In genomic region chr12:89817501-89818226, GRCh38 we compare ENCODE assay signal across 2 cellular contexts.
TF ChIP-seq lines count a peak whose summit lies in the region.

No MANE protein-coding gene starts in this region.

TF ChIP-seq in GM23338, 12 proteins besides CTCF, POLR2A, EP300 and RAD21:
- no peak for TF ChIP-seq CREB1 (CRISPR knock-in tag; IDR thresholded peaks at IDR 0.05; ENCODE audit: low read depth)
- TF ChIP-seq ZNF331 (CRISPR knock-in tag; IDR thresholded peaks at IDR 0.05; ENCODE audit: low read depth): no peak
- no peak for TF ChIP-seq REST (IDR thresholded peaks at IDR 0.05; ENCODE audit: unreplicated experiment)
- no peak for TF ChIP-seq ZNF114 (CRISPR knock-in tag; IDR thresholded peaks at IDR 0.05)
- TF ChIP-seq STAT1 (IDR thresholded peaks at IDR 0.05; ENCODE audit: unreplicated experiment): no peak
- TF ChIP-seq NANOG (IDR thresholded peaks at IDR 0.05; ENCODE audit: borderline replicate concordance): no peak
- TF ChIP-seq ZNF462 (CRISPR knock-in tag; IDR thresholded peaks at IDR 0.05): no peak
- TF ChIP-seq ETS1 (IDR thresholded peaks at IDR 0.05): no peak

TF ChIP-seq in K562, 482 proteins besides CTCF, POLR2A, EP300 and RAD21:
- TF ChIP-seq MTA1 (IDR thresholded peaks at IDR 0.05; ENCODE audit: borderline replicate concordance): peak; percentile 28; the same call in 1 of the 2 replicates
- TF ChIP-seq ZBTB17 (CRISPR knock-in tag; IDR thresholded peaks at IDR 0.05): no peak
- no peak for TF ChIP-seq SP2 (IDR thresholded peaks at IDR 0.05; ENCODE audit: extremely low read depth, low read depth, low read length, poor library complexity, severe bottlenecking)
- TF ChIP-seq PKNOX1 (IDR thresholded peaks at IDR 0.05): no peak
- TF ChIP-seq YY1 (IDR thresholded peaks at IDR 0.05; ENCODE audit: borderline replicate concordance in 1 of 3, control insufficient read depth in 1 of 3, extremely low read depth in 1 of 3, insufficient read depth in 3 of 3, insufficient read length in 1 of 3, insufficient replicate concordance in 2 of 3, low read depth in 1 of 3, low read length in 2 of 3): no peak
- TF ChIP-seq ZNF133 (CRISPR knock-in tag; IDR thresholded peaks at IDR 0.05): no peak
- peak; percentile 30; the same call in 1 of the 2 replicates for TF ChIP-seq TEAD4 (IDR thresholded peaks at IDR 0.05; ENCODE audit: low read length)
- TF ChIP-seq TEAD4 (CRISPR knock-in tag; IDR thresholded peaks at IDR 0.05; ENCODE audit: borderline replicate concordance): no peak
- TF ChIP-seq SMARCA4 (IDR thresholded peaks at IDR 0.05): peak; percentile 39; the same call in 1 of the 2 replicates
- no peak for TF ChIP-seq ZNF511 (CRISPR knock-in tag; IDR thresholded peaks at IDR 0.05)
- TF ChIP-seq ERF (CRISPR knock-in tag; IDR thresholded peaks at IDR 0.05): no peak
- TF ChIP-seq HCFC1 (IDR thresholded peaks at IDR 0.05; ENCODE audit: low read depth, low read length): no peak
- peak; percentile 49 to 82; a peak in 3 of 4 replicates for TF ChIP-seq FOXK2 (conservative IDR thresholded peaks at IDR 0.05 in 1 of 2, IDR thresholded peaks at IDR 0.05 in 1 of 2; ENCODE audit: low read depth in 2 of 2)
- peak; percentile 19; the same call in 1 of the 2 replicates for TF ChIP-seq ATF3 (IDR thresholded peaks at IDR 0.05)
- TF ChIP-seq ATF3 (CRISPR knock-in tag; conservative IDR thresholded peaks at IDR 0.05): no peak
- TF ChIP-seq CCAR2 (IDR thresholded peaks at IDR 0.05; ENCODE audit: low read depth, low read length): no peak
- TF ChIP-seq SP1 (CRISPR knock-in tag; IDR thresholded peaks at IDR 0.05): no peak
- peak; percentile 40; the same call in 1 of the 2 replicates for TF ChIP-seq HES1 (IDR thresholded peaks at IDR 0.05; ENCODE audit: low read depth)
- no peak for TF ChIP-seq ZNF239 (CRISPR knock-in tag; IDR thresholded peaks at IDR 0.05)
- no peak for TF ChIP-seq HMBOX1 (IDR thresholded peaks at IDR 0.05)
- TF ChIP-seq SAP30 (IDR thresholded peaks at IDR 0.05; ENCODE audit: borderline replicate concordance, insufficient read depth, low read depth, low read length, poor library complexity, severe bottlenecking): no peak
- TF ChIP-seq HEY1 (CRISPR knock-in tag; IDR thresholded peaks at IDR 0.05; ENCODE audit: borderline replicate concordance): no peak
- TF ChIP-seq MYBL2 (IDR thresholded peaks at IDR 0.05; ENCODE audit: low read depth): no peak
- no peak for TF ChIP-seq MYBL2 (CRISPR knock-in tag; IDR thresholded peaks at IDR 0.05; ENCODE audit: borderline replicate concordance)
- no peak for TF ChIP-seq RFX7 (CRISPR knock-in tag; IDR thresholded peaks at IDR 0.05)
- no peak for TF ChIP-seq ZNF551 (CRISPR knock-in tag; IDR thresholded peaks at IDR 0.05)
- 0 out of 2 replicates have a peak, but pooled peaks have one; percentile 24 for TF ChIP-seq CBFA2T3 (IDR thresholded peaks at IDR 0.05)
- TF ChIP-seq TAL1 (IDR thresholded peaks at IDR 0.05): peak; percentile 20; the same call in 1 of the 2 replicates
- TF ChIP-seq SMARCE1 (IDR thresholded peaks at IDR 0.05): peak; percentile 82; the same call in 1 of the 2 replicates
- peak; percentile 71 for TF ChIP-seq SOX6 (IDR thresholded peaks at IDR 0.05)
- TF ChIP-seq RFX1 (IDR thresholded peaks at IDR 0.05): peak; percentile 22; the same call in 1 of the 2 replicates
- no peak for TF ChIP-seq FIP1L1 (IDR thresholded peaks at IDR 0.05; ENCODE audit: low read depth, low read length, poor library complexity, severe bottlenecking)
- TF ChIP-seq GATAD2A (IDR thresholded peaks at IDR 0.05): no peak
- TF ChIP-seq ZNF140 (CRISPR knock-in tag; IDR thresholded peaks at IDR 0.05): no peak
- no peak for TF ChIP-seq ZNF589 (CRISPR knock-in tag; IDR thresholded peaks at IDR 0.05; ENCODE audit: low read depth)
- TF ChIP-seq DIDO1 (tag; IDR thresholded peaks at IDR 0.05; ENCODE audit: low read depth): no peak
- no peak for TF ChIP-seq MED1 (CRISPR knock-in tag; IDR thresholded peaks at IDR 0.05; ENCODE audit: borderline replicate concordance)
- TF ChIP-seq SRSF1 (IDR thresholded peaks at IDR 0.05; ENCODE audit: low read depth, low read length): no peak
- 0 out of 2 replicates have a peak, but pooled peaks have one; percentile 21 for TF ChIP-seq ZEB2 (IDR thresholded peaks at IDR 0.05)
- no peak for TF ChIP-seq ZNF639 (CRISPR knock-in tag; conservative IDR thresholded peaks at IDR 0.05 in 1 of 2, IDR thresholded peaks at IDR 0.05 in 1 of 2)
- TF ChIP-seq ZNF197 (CRISPR knock-in tag; IDR thresholded peaks at IDR 0.05; ENCODE audit: low read depth): no peak
- TF ChIP-seq SMARCA5 (IDR thresholded peaks at IDR 0.05): no peak
- no peak for TF ChIP-seq HDAC6 (IDR thresholded peaks at IDR 0.05; ENCODE audit: low read depth, low read length)
- TF ChIP-seq OTX1 (CRISPR knock-in tag; IDR thresholded peaks at IDR 0.05): no peak
- TF ChIP-seq ATF4 (CRISPR knock-in tag; IDR thresholded peaks at IDR 0.05): no peak
- peak; percentile 68 for TF ChIP-seq CEBPB (tag; IDR thresholded peaks at IDR 0.05)
- peak; percentile 50; the same call in 1 of the 2 replicates for TF ChIP-seq FOSL1 (tag; conservative IDR thresholded peaks at IDR 0.05)
- TF ChIP-seq PREB (CRISPR knock-in tag; IDR thresholded peaks at IDR 0.05): no peak
- TF ChIP-seq FUS (optimal IDR thresholded peaks at IDR 0.05; ENCODE audit: low read depth, low read length): no peak
- TF ChIP-seq POU5F1 (IDR thresholded peaks at IDR 0.05; ENCODE audit: borderline replicate concordance, low read depth, low read length, partially characterized antibody): no peak
- peak in 1 of 2 experiments; percentile 29; a peak in 1 of 4 replicates for TF ChIP-seq FOXA3 (CRISPR knock-in tag; conservative IDR thresholded peaks at IDR 0.05 in 1 of 2, IDR thresholded peaks at IDR 0.05 in 1 of 2)
- no peak for TF ChIP-seq GABPB1 (CRISPR knock-in tag; IDR thresholded peaks at IDR 0.05)
- TF ChIP-seq TEAD2 (tag; IDR thresholded peaks at IDR 0.05): no peak
- peak; percentile 36; the same call in 1 of the 2 replicates for TF ChIP-seq C11orf30 (IDR thresholded peaks at IDR 0.05; ENCODE audit: low read depth)
- peak; percentile 53 for TF ChIP-seq MAFG (tag; conservative IDR thresholded peaks at IDR 0.05)
- no peak; the same call in 1 of the 2 replicates for TF ChIP-seq CEBPG (CRISPR knock-in tag; IDR thresholded peaks at IDR 0.05)
- TF ChIP-seq CEBPG (tag; conservative IDR thresholded peaks at IDR 0.05 in 1 of 2, IDR thresholded peaks at IDR 0.05 in 1 of 2): peak; percentile 60 to 67
- peak; percentile 35; the same call in 1 of the 2 replicates for TF ChIP-seq DPF2 (IDR thresholded peaks at IDR 0.05)
- TF ChIP-seq ZBTB33 (CRISPR knock-in tag; IDR thresholded peaks at IDR 0.05): no peak
- TF ChIP-seq SNAPC5 (CRISPR knock-in tag; IDR thresholded peaks at IDR 0.05): no peak
- no peak for TF ChIP-seq FOXJ2 (tag; IDR thresholded peaks at IDR 0.05)
- no peak for TF ChIP-seq BACH1 (tag; IDR thresholded peaks at IDR 0.05)
- no peak for TF ChIP-seq ZBTB1 (CRISPR knock-in tag; IDR thresholded peaks at IDR 0.05; ENCODE audit: borderline replicate concordance, low read depth)
- TF ChIP-seq IRF9 (tag; IDR thresholded peaks at IDR 0.05): no peak
- no peak for TF ChIP-seq E2F3 (CRISPR knock-in tag; IDR thresholded peaks at IDR 0.05)
- TF ChIP-seq ARID1B (IDR thresholded peaks at IDR 0.05): peak; percentile 74
- no peak for TF ChIP-seq ZNF77 (CRISPR knock-in tag; IDR thresholded peaks at IDR 0.05)
- no peak for TF ChIP-seq SMAD1 (IDR thresholded peaks at IDR 0.05; ENCODE audit: low read depth, low read length, partially characterized antibody)
- peak; percentile 40; the same call in 1 of the 2 replicates for TF ChIP-seq NFE2 (IDR thresholded peaks at IDR 0.05; ENCODE audit: low read depth)
- no peak for TF ChIP-seq MECOM (CRISPR knock-in tag; IDR thresholded peaks at IDR 0.05)
